ENCODE assay signal across 13 cellular contexts in the genomic region with DNA sequence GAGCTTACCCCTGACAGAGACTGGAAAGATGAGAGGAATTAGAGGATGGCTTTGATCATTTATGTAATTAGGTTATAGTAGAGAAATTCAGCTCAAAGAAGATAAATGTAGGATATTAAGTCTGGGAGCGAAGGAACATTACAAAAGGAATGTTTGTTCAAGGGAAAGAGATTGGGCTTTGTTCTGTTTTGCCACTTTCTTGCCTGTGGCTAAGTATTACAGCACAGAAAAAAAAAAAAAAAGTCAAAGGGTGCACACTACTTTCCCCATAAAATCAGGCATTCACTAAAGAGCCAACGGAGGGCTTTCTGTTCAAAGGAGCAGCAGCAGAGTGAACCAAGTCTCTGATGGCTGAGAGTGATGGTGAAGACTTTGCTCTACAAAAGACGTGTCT.
"Had no signal": no experiment of that assay in that cellular context is flagged by ENCODE, and none has a peak within 500 bp of the region (broad histone marks: within the 10 kb centered on the region; RNA-seq: fewer than 3 reads in every experiment).

No MANE protein-coding gene starts in this region.

- FAIRE-seq: urothelium cell line had no signal

- H3K27me3 ChIP-seq: esophagus squamous epithelium, right atrium auricular region, sigmoid colon had no signal

- DNase-seq: effector memory CD4-positive, alpha-beta T cell; esophagus squamous epithelium; hippocampal formation; kidney glomerular epithelial cell; naive thymus-derived CD8-positive, alpha-beta T cell; posterior cingulate gyrus; sigmoid colon; stimulated activated CD4-positive, alpha-beta T cell treated with anti-CD3 and anti-CD28 coated beads, Interleukin-12 subunit alpha, Interleukin-12 subunit beta, amount 100 ng/mL, for 4 hours; stimulated activated naive CD4-positive, alpha-beta T cell treated with Interleukin-2 at 50 U/mL for 16 hours had no signal

- ATAC-seq: naive thymus-derived CD8-positive, alpha-beta T cell had no signal

- H3K4me1 ChIP-seq: right atrium auricular region, sigmoid colon had no signal

- H3K4me3 ChIP-seq: esophagus squamous epithelium, mucosa of descending colon, right atrium auricular region, sigmoid colon, skin epidermis had no signal

- H3K27ac ChIP-seq: esophagus squamous epithelium, right atrium auricular region, sigmoid colon, skin epidermis had no signal

- H3K9me3 ChIP-seq: esophagus squamous epithelium, mucosa of descending colon, right atrium auricular region, sigmoid colon had no signal

- H3K36me3 ChIP-seq: esophagus squamous epithelium, right atrium auricular region, sigmoid colon had no signal
